Comparison of ENCODE assay signal across 12 cellular contexts in the genomic region with DNA sequence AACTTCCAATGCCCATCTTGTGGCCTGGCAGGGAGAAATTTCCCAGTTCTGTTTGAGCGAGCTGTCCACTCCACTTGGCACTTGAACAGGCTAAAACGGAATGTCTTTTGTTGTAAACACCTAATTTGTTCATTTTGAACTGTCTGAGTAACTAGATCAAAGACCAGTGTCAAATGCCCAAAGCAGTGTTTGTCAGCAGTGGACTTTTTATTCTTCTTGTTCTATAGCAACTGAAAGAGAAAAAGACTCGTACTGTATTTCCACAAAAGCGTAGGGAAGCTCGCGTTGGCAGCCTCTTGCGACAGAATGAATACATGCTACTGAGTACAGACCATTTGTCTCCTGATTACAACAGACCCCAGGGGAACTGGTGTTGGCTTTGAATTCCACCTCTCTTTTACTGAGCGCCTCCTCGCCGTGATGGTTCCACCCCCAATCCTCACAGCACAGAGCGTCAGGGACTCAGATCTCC.
DNase-seq lines count a peak whose midpoint lies in the region; ATAC-seq and TF ChIP-seq lines count a peak whose summit lies in the region.
"Had no signal": no experiment of that assay in that cellular context is flagged by ENCODE, and none has a peak within 500 bp of the region (broad histone marks: within the 10 kb centered on the region; RNA-seq: fewer than 3 reads in every experiment).

No MANE protein-coding gene starts in this region.

- peak overlapping the region; percentile 38 for H3K4me3 Mint-ChIP-seq in osteocyte (ENCODE audit: unreplicated experiment)
- H3K4me3 Mint-ChIP-seq: CD4-positive, alpha-beta memory T cell; T-helper 1 cell treated with Interleukin-12 subunit alpha and Interleukin-12 subunit beta and Interleukin-4 antibody, amounts not matched to agents 30 μg/mL and 1 μg/mL, for 36 hours had no signal

- H3K27me3 Mint-ChIP-seq in osteocyte (ENCODE audit: unreplicated experiment), result no peaks in the 10 kb centered on the region
- H3K27me3 Mint-ChIP-seq: CD4-positive, alpha-beta memory T cell had no signal

- peak overlapping the region; percentile 32; the same call in 1 of the 2 replicates for H3K9ac ChIP-seq in ES-I3 (ENCODE audit: low read depth, low read length)

- peaks cover 2% of the 10 kb centered on the region for H3K36me3 Mint-ChIP-seq in osteocyte (ENCODE audit: unreplicated experiment)
- H3K36me3 Mint-ChIP-seq: CD4-positive, alpha-beta memory T cell had no signal

- H3K4me1 Mint-ChIP-seq in osteocyte (ENCODE audit: unreplicated experiment), result peaks cover 43% of the 10 kb centered on the region
- H3K4me1 Mint-ChIP-seq: CD4-positive, alpha-beta memory T cell had no signal

- peaks cover 10% of the 10 kb centered on the region for H3K9me3 Mint-ChIP-seq in osteocyte (ENCODE audit: unreplicated experiment)

- DNase-seq in Right ventricle myocardium superior (peak; percentile 63), osteocyte (ENCODE audit: extremely low spot score, unreplicated experiment) (no peak), OCI-M1 (lab: John Stamatoyannopoulos, UW) (no peak), SHP77 treated with DMSO at 0.1 percent for 48 hours (lab: John Stamatoyannopoulos, UW) (no peak), T1000 (lab: John Stamatoyannopoulos, UW) (no peak)
- DNase-seq in stimulated activated CD4-positive, alpha-beta T cell treated with anti-CD3 and anti-CD28 coated beads, Interleukin-4, amount 100 ng/mL, for 24 hours, result no peak
- DNase-seq: CD4-positive, alpha-beta memory T cell; stimulated activated CD4-positive, alpha-beta T cell treated with anti-CD3 and anti-CD28 coated beads, Interleukin-12 subunit alpha, Interleukin-12 subunit beta, amount 100 ng/mL, for 4 hours; stomach had no signal

- H3K36me3 ChIP-seq in ES-I3 (ENCODE audit: insufficient read depth, low read length), result no peaks in the 10 kb centered on the region
- H3K36me3 ChIP-seq: stomach had no signal

- peak overlapping the region; percentile 88 for H3K27ac Mint-ChIP-seq in osteocyte (ENCODE audit: unreplicated experiment)
- H3K27ac Mint-ChIP-seq: CD4-positive, alpha-beta memory T cell; T-helper 1 cell treated with Interleukin-12 subunit alpha and Interleukin-12 subunit beta and Interleukin-4 antibody, amounts not matched to agents 30 μg/mL and 1 μg/mL, for 36 hours had no signal

- no peak for TF ChIP-seq CTCF in osteocyte (IDR thresholded peaks at IDR 0.05)

- intact Hi-C loops in Right ventricle myocardium superior (cut with DNase I), result no loop called here

- peaks cover 14% of the 10 kb centered on the region for H3K4me1 ChIP-seq in ES-I3 (ENCODE audit: insufficient read depth, low read length)

- ATAC-seq in Right ventricle myocardium superior (ENCODE audit: poor library complexity), result peak; percentile 83

- no peaks in the 10 kb centered on the region for H3K9me3 ChIP-seq in ES-I3 (ENCODE audit: control insufficient read depth, insufficient read depth, low read length)
- H3K9me3 ChIP-seq: stomach had no signal

TF ChIP-seq in PFSK-1, 5 proteins besides CTCF, POLR2A, EP300 and RAD21:
- TF ChIP-seq, protein P1, sequence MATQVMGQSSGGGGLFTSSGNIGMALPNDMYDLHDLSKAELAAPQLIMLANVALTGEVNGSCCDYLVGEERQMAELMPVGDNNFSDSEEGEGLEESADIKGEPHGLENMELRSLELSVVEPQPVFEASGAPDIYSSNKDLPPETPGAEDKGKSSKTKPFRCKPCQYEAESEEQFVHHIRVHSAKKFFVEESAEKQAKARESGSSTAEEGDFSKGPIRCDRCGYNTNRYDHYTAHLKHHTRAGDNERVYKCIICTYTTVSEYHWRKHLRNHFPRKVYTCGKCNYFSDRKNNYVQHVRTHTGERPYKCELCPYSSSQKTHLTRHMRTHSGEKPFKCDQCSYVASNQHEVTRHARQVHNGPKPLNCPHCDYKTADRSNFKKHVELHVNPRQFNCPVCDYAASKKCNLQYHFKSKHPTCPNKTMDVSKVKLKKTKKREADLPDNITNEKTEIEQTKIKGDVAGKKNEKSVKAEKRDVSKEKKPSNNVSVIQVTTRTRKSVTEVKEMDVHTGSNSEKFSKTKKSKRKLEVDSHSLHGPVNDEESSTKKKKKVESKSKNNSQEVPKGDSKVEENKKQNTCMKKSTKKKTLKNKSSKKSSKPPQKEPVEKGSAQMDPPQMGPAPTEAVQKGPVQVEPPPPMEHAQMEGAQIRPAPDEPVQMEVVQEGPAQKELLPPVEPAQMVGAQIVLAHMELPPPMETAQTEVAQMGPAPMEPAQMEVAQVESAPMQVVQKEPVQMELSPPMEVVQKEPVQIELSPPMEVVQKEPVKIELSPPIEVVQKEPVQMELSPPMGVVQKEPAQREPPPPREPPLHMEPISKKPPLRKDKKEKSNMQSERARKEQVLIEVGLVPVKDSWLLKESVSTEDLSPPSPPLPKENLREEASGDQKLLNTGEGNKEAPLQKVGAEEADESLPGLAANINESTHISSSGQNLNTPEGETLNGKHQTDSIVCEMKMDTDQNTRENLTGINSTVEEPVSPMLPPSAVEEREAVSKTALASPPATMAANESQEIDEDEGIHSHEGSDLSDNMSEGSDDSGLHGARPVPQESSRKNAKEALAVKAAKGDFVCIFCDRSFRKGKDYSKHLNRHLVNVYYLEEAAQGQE (IDR thresholded peaks at IDR 0.05; ENCODE audit: insufficient read depth in 1 of 2, low read depth in 2 of 2, low read length in 2 of 2), result no peak
- TF ChIP-seq TAF1 (IDR thresholded peaks at IDR 0.05; ENCODE audit: borderline replicate concordance, insufficient read depth, low read length) (no peak), FOXP2 (optimal IDR thresholded peaks at IDR 0.05; ENCODE audit: borderline replicate concordance, extremely low read depth, extremely low read length, insufficient read depth) (peak; percentile 40), SIN3A (IDR thresholded peaks at IDR 0.05; ENCODE audit: borderline replicate concordance, insufficient read depth, low read length) (no peak), POLR2AphosphoS5 (IDR thresholded peaks at IDR 0.05; ENCODE audit: low read depth, low read length) (no peak)
